ENCODE assay signal across 10 cellular contexts in the genomic region with DNA sequence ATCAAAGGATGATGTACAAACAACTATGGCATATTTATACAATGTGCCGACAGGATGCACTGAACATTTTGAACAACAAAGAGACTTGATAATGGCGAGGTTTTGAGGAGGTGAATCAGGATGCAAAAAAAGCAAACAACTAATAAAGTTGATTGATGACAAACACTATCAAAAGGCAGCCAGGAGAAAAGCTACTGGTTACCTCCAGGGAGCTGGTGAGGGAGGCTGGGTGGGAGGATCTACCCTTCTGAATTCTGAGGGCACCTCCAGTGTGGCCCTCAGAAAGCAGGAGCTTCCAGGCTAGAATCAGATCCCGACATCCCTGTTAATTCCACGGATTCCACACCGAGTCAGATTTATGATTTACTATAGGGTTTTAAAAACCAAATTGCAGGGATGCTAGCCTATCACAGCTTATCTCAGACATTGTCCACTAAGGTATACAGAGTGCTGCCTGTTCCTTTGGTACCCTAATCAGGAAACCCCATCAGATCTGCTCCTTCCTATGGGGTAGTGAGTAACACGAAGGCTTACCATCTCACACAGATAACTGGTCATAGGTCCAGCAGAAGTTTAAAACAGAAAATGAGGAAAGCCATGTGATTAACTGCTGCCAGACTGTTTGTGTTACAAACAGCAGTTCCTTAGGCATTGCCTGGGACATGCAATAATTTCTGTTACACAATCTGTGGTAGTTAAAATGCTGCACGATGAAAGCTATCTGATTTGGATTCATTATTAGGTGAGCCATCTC. TPM values are rescaled to one million over a fixed set of nuclear protein-coding genes. Genes with fewer than 3 reads are reported as not detected.
DNase-seq lines count a peak whose midpoint lies in the region; ATAC-seq and TF ChIP-seq lines count a peak whose summit lies in the region.
"Had no signal": no experiment of that assay in that cellular context is flagged by ENCODE, and none has a peak within 500 bp of the region (broad histone marks: within the 10 kb centered on the region; RNA-seq: fewer than 3 reads in every experiment).

No MANE protein-coding gene starts in this region.

- H3K4me2 ChIP-seq in smooth muscle cell, result peak overlapping the region; percentile 21

- no peaks in the 10 kb centered on the region for H3K36me3 ChIP-seq in smooth muscle cell (ENCODE audit: low read depth)

- DNase-seq in GM03348 (ENCODE audit: low spot score) (peak; percentile 47), NOMO-1 (lab: John Stamatoyannopoulos, UW; ENCODE audit: unreplicated experiment in 2 of 2) (peak; percentile 81 to 90), fibroblast of the conjunctiva (ENCODE audit: low read depth) (peak; percentile 32), smooth muscle cell (lab: John Stamatoyannopoulos, UW; ENCODE audit: unreplicated experiment) (no peak), cortex of kidney (lab: John Stamatoyannopoulos, UW) (no peak)
- DNase-seq: anterior cingulate cortex, EL, NCI-H1417 treated with DMSO at 0.1 percent for 48 hours had no signal

- no peak overlapping the region for H2AFZ ChIP-seq in smooth muscle cell (ENCODE audit: low read depth)

- H3K27ac ChIP-seq in smooth muscle cell (ENCODE audit: low read depth), result peak overlapping the region; percentile 47

- WGBS in smooth muscle cell (ENCODE audit: low lambda C conversion rate), result 29% methylated on average over 7 of the region's 7 CpGs

- no peaks in the 10 kb centered on the region for H3K9me3 ChIP-seq in smooth muscle cell (replicated peaks; ENCODE audit: low read depth)

- H3K9ac ChIP-seq in smooth muscle cell (ENCODE audit: low read depth), result no peak overlapping the region

- peaks cover 8% of the 10 kb centered on the region for H3K4me1 ChIP-seq in smooth muscle cell (ENCODE audit: low read depth)

- H3K4me3 ChIP-seq in smooth muscle cell, result no peak overlapping the region

- H4K20me1 ChIP-seq in smooth muscle cell (ENCODE audit: low read depth), result no peaks in the 10 kb centered on the region

- peaks cover 11% of the 10 kb centered on the region for H3F3A ChIP-seq in smooth muscle cell (ENCODE audit: low read depth)

- H3K27me3 ChIP-seq in smooth muscle cell (ENCODE audit: low read depth), result no peaks in the 10 kb centered on the region

- H3K79me2 ChIP-seq in smooth muscle cell (ENCODE audit: low read depth), result no peaks in the 10 kb centered on the region

- no peak for ATAC-seq in HG03460 (IDR thresholded peaks at IDR 0.05; ENCODE audit: unreplicated experiment)
- no peak for ATAC-seq in GM19328 (IDR thresholded peaks at IDR 0.05; ENCODE audit: unreplicated experiment)

- TF ChIP-seq CTCF in smooth muscle cell (IDR thresholded peaks at IDR 0.05; ENCODE audit: borderline replicate concordance, insufficient read depth, poor library complexity, severe bottlenecking), result no peak

RNA-seq across cellular contexts. Expression of a gene that starts 53.7 kb away (rescaled TPM):
- total RNA-seq in smooth muscle cell, result 2.6 TPM in 1 of 2 replicates, not detected in the other
- polyA plus RNA-seq in smooth muscle cell, result 0.22 and 0.85 TPM in 2 replicates

Comparison
In these comparisons a context has a peak if more than half of its experiments do, and no peak if none do; other contexts are left out.
1. DNase-seq: peak in GM03348 (single experiment), NOMO-1 (2 of 2) and fibroblast of the conjunctiva (single experiment); none in smooth muscle cell (single experiment) and cortex of kidney (single experiment).